ENCODE assay signal across 20 cellular contexts in genomic region chr12:2302711-2303255, GRCh38.
DNase-seq lines count a peak whose midpoint lies in the region; ATAC-seq and TF ChIP-seq lines count a peak whose summit lies in the region.
"Had no signal": no experiment of that assay in that cellular context is flagged by ENCODE, and none has a peak within 500 bp of the region (broad histone marks: within the 10 kb centered on the region; RNA-seq: fewer than 3 reads in every experiment).

No MANE protein-coding gene starts in this region.

- TF ChIP-seq POLR2A in gastroesophageal sphincter (IDR thresholded peaks at IDR 0.05): no peak
- no peak for TF ChIP-seq POLR2A in transverse colon (IDR thresholded peaks at IDR 0.05)

- H3K27me3 ChIP-seq in SJSA1 (replicated peaks): no peaks in the 10 kb centered on the region
- no peaks in the 10 kb centered on the region for H3K27me3 ChIP-seq in gastroesophageal sphincter
- H3K27me3 ChIP-seq in neuronal stem cell (ENCODE audit: control insufficient read depth in 3 of 3, insufficient read depth in 3 of 3, low read depth in 1 of 3, low read length in 3 of 3): no peaks in the 10 kb centered on the region
- H3K27me3 ChIP-seq in transverse colon: no peaks in the 10 kb centered on the region
- H3K27me3 ChIP-seq in foreskin keratinocyte: no peaks in the 10 kb centered on the region
- H3K27me3 ChIP-seq: body of pancreas, left lung had no signal

- peak overlapping the region; percentile 57; the same call in 1 of the 2 replicates for H3K27ac ChIP-seq in SJSA1
- peak overlapping the region in 3 of 4 donors; percentile 64 to 75 (median 68) for H3K27ac ChIP-seq in gastroesophageal sphincter
- H3K27ac ChIP-seq in neuronal stem cell (replicated peaks; ENCODE audit: low read length): no peak overlapping the region
- peak overlapping the region; percentile 44 to 76 (median 65) for H3K27ac ChIP-seq in transverse colon
- no peak overlapping the region for H3K27ac ChIP-seq in foreskin keratinocyte
- H3K27ac ChIP-seq: body of pancreas, left lung had no signal

- TF ChIP-seq CTCF in gastroesophageal sphincter (IDR thresholded peaks at IDR 0.05) (no peak), transverse colon (IDR thresholded peaks at IDR 0.05) (no peak), foreskin keratinocyte (conservative IDR thresholded peaks at IDR 0.05) (no peak)

- H3K4me1 ChIP-seq in SJSA1 (replicated peaks) (peaks cover 36% of the 10 kb centered on the region), gastroesophageal sphincter (peaks cover 0 to 77% (median 22%) of the 10 kb centered on the region in 3 donors), neuronal stem cell (ENCODE audit: control insufficient read depth in 2 of 2, insufficient read depth in 1 of 2, low read depth in 1 of 2, low read length in 2 of 2) (peaks cover 3 to 8% of the 10 kb centered on the region in 2 donors), transverse colon (peaks cover 0 to 20% (median 11%) of the 10 kb centered on the region in 4 donors), foreskin keratinocyte (no peaks in the 10 kb centered on the region)
- H3K4me1 ChIP-seq: body of pancreas had no signal

- intact Hi-C loops in transverse colon (cut with DNase I; ENCODE audit: low total_unique reads): no loop called here

- in situ Hi-C loops in transverse colon (cut with MboI; ENCODE audit: low pct_ligation_motif_present in 1 of 4, low pct_unique_long_range_greater_than_20kb in 1 of 4, low sequenced_read_pairs in 3 of 4): no loop called here

- DNase-seq in SJSA1 (ENCODE audit: low read depth in 1 of 2, low spot score in 2 of 2) (no peak), neuronal stem cell (ENCODE audit: low spot score) (no peak), transverse colon (no peak), NCI-H2081 treated with DMSO at 0.1 percent for 48 hours (lab: John Stamatoyannopoulos, UW) (no peak), foreskin keratinocyte (no peak)
- DNase-seq: activated CD8-positive, alpha-beta memory T cell treated with anti-CD3 and anti-CD28 coated beads, Interleukin-2, amount 50 U/mL, for 48 hours; activated naive CD8-positive, alpha-beta T cell treated with anti-CD3 and anti-CD28 coated beads for 36 hours; body of pancreas; CD4-positive, alpha-beta T cell; GF-D8; KG1; left lung; NCI-H1694; NCI-H2171 treated with DMSO at 0.1 percent for 48 hours; NCI-H526 treated with DMSO at 0.1 percent for 48 hours; stimulated activated CD4-positive, alpha-beta T cell treated with anti-CD3 and anti-CD28 coated beads, Interleukin-12 subunit alpha, Interleukin-12 subunit beta, amount 100 ng/mL, for 4 hours had no signal

- no peak overlapping the region for H3K9ac ChIP-seq in neuronal stem cell (ENCODE audit: low read depth, low read length, poor library complexity)

- no peak overlapping the region for H4K91ac ChIP-seq in neuronal stem cell (ENCODE audit: low read depth, low read length, poor library complexity)

- no peak overlapping the region for H3K23ac ChIP-seq in neuronal stem cell (ENCODE audit: low read depth, low read length, poor library complexity)

- H2AFZ ChIP-seq in neuronal stem cell (ENCODE audit: low read length): no peak overlapping the region

- no peak overlapping the region for H2BK12ac ChIP-seq in neuronal stem cell (ENCODE audit: low read length)

- H3K36me3 ChIP-seq in SJSA1 (no peaks in the 10 kb centered on the region), gastroesophageal sphincter (no peaks in the 10 kb centered on the region), neuronal stem cell (replicated peaks in 1 of 2; ENCODE audit: control insufficient read depth in 2 of 2, insufficient read depth in 2 of 2, low read length in 2 of 2) (no peaks in the 10 kb centered on the region), transverse colon (no peaks in the 10 kb centered on the region)
- H3K36me3 ChIP-seq: HAP-1, left lung had no signal

- H2BK5ac ChIP-seq in neuronal stem cell (ENCODE audit: low read length): no peak overlapping the region

- WGBS in gastroesophageal sphincter (ENCODE audit: low coverage in 1 of 2), 2 donors: no CpG with 5 or more reads among the region's 12 CpGs
- WGBS in neuronal stem cell (ENCODE audit: extremely low coverage in 2 of 2, insufficient read length in 2 of 2, insufficient replicate concordance in 1 of 2), 2 donors: no CpG with 5 or more reads among the region's 12 CpGs
- 81% methylated on average over 12 of the region's 12 CpGs; no CpG with 5 or more reads in 1 of the 2 donors for WGBS in transverse colon (ENCODE audit: low coverage in 1 of 2), 2 donors

- peak overlapping the region; percentile 43 for H2AK5ac ChIP-seq in neuronal stem cell (ENCODE audit: low read depth, low read length)

- H3K18ac ChIP-seq in neuronal stem cell (ENCODE audit: low read length): peak overlapping the region; percentile 32

- no peak for ATAC-seq in gastroesophageal sphincter
- no peak for ATAC-seq in foreskin keratinocyte
- ATAC-seq in GM19328 (IDR thresholded peaks at IDR 0.05; ENCODE audit: unreplicated experiment): no peak
- ATAC-seq: body of pancreas, WTC11 had no signal

- no peak overlapping the region for H3K14ac ChIP-seq in neuronal stem cell (ENCODE audit: low read length)

- no peak overlapping the region for H3K4me2 ChIP-seq in neuronal stem cell (ENCODE audit: insufficient read depth, low read length, poor library complexity, severe bottlenecking)

- no peak overlapping the region for H3K4ac ChIP-seq in neuronal stem cell (ENCODE audit: low read length)

- H3K79me1 ChIP-seq in neuronal stem cell (ENCODE audit: low read depth, low read length): no peaks in the 10 kb centered on the region

- TF ChIP-seq EP300 in gastroesophageal sphincter (IDR thresholded peaks at IDR 0.05): no peak
- no peak for TF ChIP-seq EP300 in transverse colon (IDR thresholded peaks at IDR 0.05; ENCODE audit: low read depth)

- H2BK120ac ChIP-seq in neuronal stem cell (ENCODE audit: low read depth, low read length): peak overlapping the region; percentile 50

- no peak overlapping the region for H4K8ac ChIP-seq in neuronal stem cell (ENCODE audit: low read depth, low read length)

- H3K4me3 ChIP-seq in SJSA1 (no peak overlapping the region), gastroesophageal sphincter (no peak overlapping the region), neuronal stem cell (ENCODE audit: low read length in 2 of 2) (no peak overlapping the region), transverse colon (no peak overlapping the region)
- H3K4me3 ChIP-seq: body of pancreas, HAP-1, left lung had no signal

- H3K9me3 ChIP-seq in SJSA1 (replicated peaks) (no peaks in the 10 kb centered on the region), gastroesophageal sphincter (no peaks in the 10 kb centered on the region), neuronal stem cell (replicated peaks in 1 of 2; ENCODE audit: control insufficient read depth in 2 of 2, insufficient read depth in 1 of 2, low read depth in 1 of 2, low read length in 2 of 2) (no peaks in the 10 kb centered on the region), transverse colon (no peaks in the 10 kb centered on the region)
- H3K9me3 ChIP-seq: body of pancreas, HAP-1, left lung had no signal

- H2BK15ac ChIP-seq in neuronal stem cell (ENCODE audit: low read length): no peak overlapping the region

Comparison
In these comparisons a context has a peak if more than half of its experiments do, and no peak if none do; other contexts are left out.
1. H3K27ac ChIP-seq: peak in SJSA1 (single experiment), gastroesophageal sphincter (3 of 4) and transverse colon (4 of 4); none in neuronal stem cell (single experiment) and foreskin keratinocyte (single experiment).